In the genomic region with DNA sequence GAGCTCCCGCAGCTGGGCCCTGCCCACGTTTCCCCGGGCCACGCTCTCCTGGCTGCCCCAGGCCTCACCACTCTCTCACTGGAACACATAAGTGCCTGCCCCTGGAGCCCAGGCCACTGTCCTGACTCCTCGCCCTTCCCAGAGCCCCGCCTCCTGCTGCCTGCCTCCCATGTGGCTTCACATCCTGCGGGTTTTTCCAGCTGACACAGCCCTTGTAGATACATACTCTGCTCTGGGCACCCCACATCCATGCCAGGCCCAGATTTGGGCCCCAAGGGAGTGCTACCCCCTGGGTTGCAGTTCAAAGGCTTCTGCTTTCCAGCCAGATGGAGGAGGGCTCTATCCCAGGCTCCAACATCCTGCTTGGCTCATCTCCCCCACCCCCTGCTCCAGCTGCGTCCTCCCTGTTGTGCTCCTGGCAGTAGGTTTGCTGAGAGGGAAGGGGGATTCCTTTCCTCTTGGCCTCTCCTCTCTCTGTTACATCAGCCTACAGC, we compare ENCODE assay signal across 11 cellular contexts.
DNase-seq lines count a peak whose midpoint lies in the region; ATAC-seq and TF ChIP-seq lines count a peak whose summit lies in the region.
"Had no signal": no experiment of that assay in that cellular context is flagged by ENCODE, and none has a peak within 500 bp of the region (broad histone marks: within the 10 kb centered on the region; RNA-seq: fewer than 3 reads in every experiment).

No MANE protein-coding gene starts in this region.

- H3K4me3 ChIP-seq in RWPE2 (ENCODE audit: severe bottlenecking) (no peak overlapping the region), osteoblast (ENCODE audit: insufficient read depth, low read length) (no peak overlapping the region)

- H3K79me2 ChIP-seq in osteoblast (ENCODE audit: insufficient read depth, low read length): no peaks in the 10 kb centered on the region

- H4K20me1 ChIP-seq in osteoblast (ENCODE audit: insufficient read depth, low read length): peaks cover 22% of the 10 kb centered on the region

- peaks cover 15% of the 10 kb centered on the region for H3K4me1 Mint-ChIP-seq in T-helper 17 cell

- no peaks in the 10 kb centered on the region for H3K36me3 ChIP-seq in RWPE2 (ENCODE audit: low read depth)
- no peaks in the 10 kb centered on the region for H3K36me3 ChIP-seq in osteoblast (ENCODE audit: insufficient read depth, low read length)

- H2AFZ ChIP-seq in osteoblast (ENCODE audit: low read length): peak overlapping the region; percentile 14

- no peaks in the 10 kb centered on the region for H3K27me3 ChIP-seq in RWPE2 (ENCODE audit: insufficient read depth, poor library complexity, severe bottlenecking)
- H3K27me3 ChIP-seq in osteoblast (ENCODE audit: insufficient read depth, low read length): no peaks in the 10 kb centered on the region

- H3K27ac ChIP-seq in RWPE2 (ENCODE audit: poor library complexity, severe bottlenecking) (no peak overlapping the region), osteoblast (ENCODE audit: low read depth, low read length) (no peak overlapping the region)

- TF ChIP-seq CTCF in RWPE2 (IDR thresholded peaks at IDR 0.05; ENCODE audit: poor library complexity, severe bottlenecking) (no peak), osteoblast (IDR thresholded peaks at IDR 0.05; ENCODE audit: extremely low read depth, low read depth, low read length) (no peak)

- no peak overlapping the region for H3K27ac Mint-ChIP-seq in T-helper 17 cell

- no peaks in the 10 kb centered on the region for H3K9me3 ChIP-seq in RWPE2 (ENCODE audit: severe bottlenecking)
- H3K9me3 ChIP-seq in osteoblast (ENCODE audit: low read depth, low read length): no peaks in the 10 kb centered on the region
- no peaks in the 10 kb centered on the region for H3K9me3 ChIP-seq in T-helper 17 cell (ENCODE audit: control insufficient read depth, low read length, poor library complexity, severe bottlenecking)

- DNase-seq in ELR (ENCODE audit: low read depth) (peak; percentile 54), RWPE2 (ENCODE audit: low spot score) (no peak), Right ventricle myocardium inferior (ENCODE audit: missing footprints) (peak; percentile 81), osteoblast (ENCODE audit: insufficient read length, low spot score, missing footprints) (peak; percentile 96), T-helper 17 cell (no peak)
- DNase-seq in activated CD4-positive, alpha-beta T cell treated with anti-CD3 and anti-CD28 coated beads, Interleukin-2, amount 50 U/mL, for 48 hours: no peak
- DNase-seq: central memory CD4-positive, alpha-beta T cell; DND-41; MM.1S had no signal

- no peaks in the 10 kb centered on the region for H3K36me3 Mint-ChIP-seq in T-helper 17 cell (ENCODE audit: low read depth)

- peaks cover 75% of the 10 kb centered on the region for H3K27me3 Mint-ChIP-seq in T-helper 17 cell

- no peak overlapping the region for H3K4me3 Mint-ChIP-seq in T-helper 17 cell

- intact Hi-C loops in Right ventricle myocardium inferior (cut with DNase I): no loop called here

- no peak overlapping the region for H3K4me2 ChIP-seq in osteoblast (ENCODE audit: insufficient read depth, low read length)

- no peaks in the 10 kb centered on the region for H3K4me1 ChIP-seq in RWPE2 (ENCODE audit: insufficient read depth, poor library complexity, severe bottlenecking)
- H3K4me1 ChIP-seq in osteoblast (ENCODE audit: insufficient read depth, low read length): peaks cover 13% of the 10 kb centered on the region

- ATAC-seq in RWPE2 (ENCODE audit: low read depth) (peak; percentile 20; the same call in 1 of the 3 replicates), Right ventricle myocardium inferior (peak; percentile 73), HG03571 (IDR thresholded peaks at IDR 0.05; ENCODE audit: unreplicated experiment) (no peak), HG02870 (IDR thresholded peaks at IDR 0.05; ENCODE audit: unreplicated experiment) (no peak), T-helper 17 cell (no peak)

Comparison
In these comparisons a context has a peak if more than half of its experiments do, and no peak if none do; other contexts are left out.
1. DNase-seq: peak in ELR (single experiment), Right ventricle myocardium inferior (single experiment) and osteoblast (single experiment); none in RWPE2 (single experiment), activated CD4-positive, alpha-beta T cell treated with anti-CD3 and anti-CD28 coated beads, Interleukin-2, amount 50 U/mL, for 48 hours (0 of 2) and T-helper 17 cell (0 of 3).
2. ATAC-seq: peak in RWPE2 (single experiment) and Right ventricle myocardium inferior (single experiment); none in HG03571 (single experiment), HG02870 (single experiment) and T-helper 17 cell (single experiment).